In the genomic region with DNA sequence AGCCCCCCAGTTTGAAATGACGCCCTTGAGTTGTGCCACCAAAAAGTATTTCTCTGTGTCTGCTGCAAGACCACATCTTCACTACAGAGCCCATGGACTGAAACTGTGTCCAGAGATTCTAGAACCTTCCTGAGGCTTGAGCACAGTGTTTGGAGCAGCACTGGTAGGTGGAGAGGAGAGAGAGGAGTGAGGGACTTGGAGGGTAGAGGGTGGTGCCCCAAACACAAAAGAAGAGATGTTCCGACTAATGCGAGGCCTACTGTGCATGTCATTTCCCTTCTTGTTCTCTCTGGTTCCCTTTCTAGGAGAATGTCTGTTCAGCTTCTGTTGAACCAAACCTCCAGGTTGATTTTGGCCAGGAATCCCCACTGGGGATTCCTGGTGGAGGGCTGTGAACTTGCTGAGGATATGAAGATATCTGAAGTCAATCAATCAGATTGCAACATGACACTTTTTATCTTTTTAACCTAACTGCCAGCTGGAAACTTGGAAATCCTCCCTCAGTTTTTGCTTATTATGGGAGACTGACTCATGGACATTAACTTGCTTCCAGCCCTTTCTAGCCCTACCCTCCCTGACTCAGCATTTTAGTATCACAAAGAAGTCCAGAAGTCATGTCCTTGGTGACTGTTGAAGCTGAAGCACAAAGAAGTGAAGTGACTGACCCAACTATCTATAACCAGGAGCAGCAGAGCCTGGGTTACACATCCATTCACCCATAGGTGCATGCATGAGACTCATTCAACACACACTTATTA, we compare ENCODE assay signal across 1 cellular context.
TF ChIP-seq lines count a peak whose summit lies in the region.

No MANE protein-coding gene starts in this region.

TF ChIP-seq in K562, 482 proteins besides CTCF, POLR2A, EP300 and RAD21 (continued from another document and continues in another):
- no peak for TF ChIP-seq TFAM (CRISPR knock-in tag; conservative IDR thresholded peaks at IDR 0.05)
- TF ChIP-seq SAFB2 (IDR thresholded peaks at IDR 0.05; ENCODE audit: borderline replicate concordance, low read depth, low read length, severe bottlenecking) = no peak
- TF ChIP-seq JUNB (CRISPR knock-in tag; conservative IDR thresholded peaks at IDR 0.05) = no peak
- TF ChIP-seq POLR2AphosphoS2 (IDR thresholded peaks at IDR 0.05; ENCODE audit: low read length) = no peak
- TF ChIP-seq DNMT1 (IDR thresholded peaks at IDR 0.05) = no peak
- TF ChIP-seq MYNN (IDR thresholded peaks at IDR 0.05) = no peak
- no peak for TF ChIP-seq MYNN (CRISPR knock-in tag; IDR thresholded peaks at IDR 0.05)
- TF ChIP-seq ZNF140 (CRISPR knock-in tag; IDR thresholded peaks at IDR 0.05) = no peak
- no peak for TF ChIP-seq MIER1 (IDR thresholded peaks at IDR 0.05; ENCODE audit: low read depth)
- no peak for TF ChIP-seq HOXB6 (CRISPR knock-in tag; IDR thresholded peaks at IDR 0.05; ENCODE audit: borderline replicate concordance)
- TF ChIP-seq, protein P1, sequence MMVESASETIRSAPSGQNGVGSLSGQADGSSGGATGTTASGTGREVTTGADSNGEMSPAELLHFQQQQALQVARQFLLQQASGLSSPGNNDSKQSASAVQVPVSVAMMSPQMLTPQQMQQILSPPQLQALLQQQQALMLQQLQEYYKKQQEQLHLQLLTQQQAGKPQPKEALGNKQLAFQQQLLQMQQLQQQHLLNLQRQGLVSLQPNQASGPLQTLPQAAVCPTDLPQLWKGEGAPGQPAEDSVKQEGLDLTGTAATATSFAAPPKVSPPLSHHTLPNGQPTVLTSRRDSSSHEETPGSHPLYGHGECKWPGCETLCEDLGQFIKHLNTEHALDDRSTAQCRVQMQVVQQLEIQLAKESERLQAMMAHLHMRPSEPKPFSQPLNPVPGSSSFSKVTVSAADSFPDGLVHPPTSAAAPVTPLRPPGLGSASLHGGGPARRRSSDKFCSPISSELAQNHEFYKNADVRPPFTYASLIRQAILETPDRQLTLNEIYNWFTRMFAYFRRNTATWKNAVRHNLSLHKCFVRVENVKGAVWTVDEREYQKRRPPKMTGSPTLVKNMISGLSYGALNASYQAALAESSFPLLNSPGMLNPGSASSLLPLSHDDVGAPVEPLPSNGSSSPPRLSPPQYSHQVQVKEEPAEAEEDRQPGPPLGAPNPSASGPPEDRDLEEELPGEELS (CRISPR knock-in tag; IDR thresholded peaks at IDR 0.05; ENCODE audit: borderline replicate concordance) = no peak
- no peak for TF ChIP-seq HNRNPK (IDR thresholded peaks at IDR 0.05; ENCODE audit: low read depth, low read length, poor library complexity, severe bottlenecking)
- TF ChIP-seq HEY1 (CRISPR knock-in tag; IDR thresholded peaks at IDR 0.05; ENCODE audit: borderline replicate concordance) = no peak
- TF ChIP-seq CBX1 (IDR thresholded peaks at IDR 0.05; ENCODE audit: low read depth) = no peak
- TF ChIP-seq BCOR (IDR thresholded peaks at IDR 0.05) = no peak
- no peak for TF ChIP-seq MCM5 (IDR thresholded peaks at IDR 0.05; ENCODE audit: low read depth)
- TF ChIP-seq POLR2H (tag; IDR thresholded peaks at IDR 0.05; ENCODE audit: low read depth) = no peak
- TF ChIP-seq, protein P2, sequence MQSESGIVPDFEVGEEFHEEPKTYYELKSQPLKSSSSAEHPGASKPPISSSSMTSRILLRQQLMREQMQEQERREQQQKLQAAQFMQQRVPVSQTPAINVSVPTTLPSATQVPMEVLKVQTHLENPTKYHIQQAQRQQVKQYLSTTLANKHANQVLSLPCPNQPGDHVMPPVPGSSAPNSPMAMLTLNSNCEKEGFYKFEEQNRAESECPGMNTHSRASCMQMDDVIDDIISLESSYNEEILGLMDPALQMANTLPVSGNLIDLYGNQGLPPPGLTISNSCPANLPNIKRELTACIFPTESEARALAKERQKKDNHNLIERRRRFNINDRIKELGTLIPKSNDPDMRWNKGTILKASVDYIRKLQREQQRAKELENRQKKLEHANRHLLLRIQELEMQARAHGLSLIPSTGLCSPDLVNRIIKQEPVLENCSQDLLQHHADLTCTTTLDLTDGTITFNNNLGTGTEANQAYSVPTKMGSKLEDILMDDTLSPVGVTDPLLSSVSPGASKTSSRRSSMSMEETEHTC (IDR thresholded peaks at IDR 0.05) = no peak
- no peak for TF ChIP-seq MTF1 (CRISPR knock-in tag; IDR thresholded peaks at IDR 0.05; ENCODE audit: borderline replicate concordance)
- no peak for TF ChIP-seq ZBED1 (IDR thresholded peaks at IDR 0.05)
- TF ChIP-seq PTTG1 (tag; IDR thresholded peaks at IDR 0.05; ENCODE audit: low read depth) = no peak
- TF ChIP-seq NR2F6 (CRISPR knock-in tag; IDR thresholded peaks at IDR 0.05) = no peak
- TF ChIP-seq ZNF507 (tag; conservative IDR thresholded peaks at IDR 0.05) = no peak
- TF ChIP-seq, protein P3, sequence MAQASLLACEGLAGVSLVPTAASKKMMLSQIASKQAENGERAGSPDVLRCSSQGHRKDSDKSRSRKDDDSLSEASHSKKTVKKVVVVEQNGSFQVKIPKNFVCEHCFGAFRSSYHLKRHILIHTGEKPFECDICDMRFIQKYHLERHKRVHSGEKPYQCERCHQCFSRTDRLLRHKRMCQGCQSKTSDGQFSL (CRISPR knock-in tag; IDR thresholded peaks at IDR 0.05) = no peak
- TF ChIP-seq, protein P3 (tag; IDR thresholded peaks at IDR 0.05) = no peak
- TF ChIP-seq, protein P4, sequence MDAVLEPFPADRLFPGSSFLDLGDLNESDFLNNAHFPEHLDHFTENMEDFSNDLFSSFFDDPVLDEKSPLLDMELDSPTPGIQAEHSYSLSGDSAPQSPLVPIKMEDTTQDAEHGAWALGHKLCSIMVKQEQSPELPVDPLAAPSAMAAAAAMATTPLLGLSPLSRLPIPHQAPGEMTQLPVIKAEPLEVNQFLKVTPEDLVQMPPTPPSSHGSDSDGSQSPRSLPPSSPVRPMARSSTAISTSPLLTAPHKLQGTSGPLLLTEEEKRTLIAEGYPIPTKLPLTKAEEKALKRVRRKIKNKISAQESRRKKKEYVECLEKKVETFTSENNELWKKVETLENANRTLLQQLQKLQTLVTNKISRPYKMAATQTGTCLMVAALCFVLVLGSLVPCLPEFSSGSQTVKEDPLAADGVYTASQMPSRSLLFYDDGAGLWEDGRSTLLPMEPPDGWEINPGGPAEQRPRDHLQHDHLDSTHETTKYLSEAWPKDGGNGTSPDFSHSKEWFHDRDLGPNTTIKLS (IDR thresholded peaks at IDR 0.05; ENCODE audit: borderline replicate concordance, low read depth) = no peak
- TF ChIP-seq CHD4 (IDR thresholded peaks at IDR 0.05; ENCODE audit: insufficient read depth, insufficient replicate concordance, low read depth, low read length, poor library complexity, severe bottlenecking) = no peak
- TF ChIP-seq NFE2L1 (tag; IDR thresholded peaks at IDR 0.05; ENCODE audit: borderline replicate concordance, low read depth) = peak; percentile 92
- TF ChIP-seq, protein P5, sequence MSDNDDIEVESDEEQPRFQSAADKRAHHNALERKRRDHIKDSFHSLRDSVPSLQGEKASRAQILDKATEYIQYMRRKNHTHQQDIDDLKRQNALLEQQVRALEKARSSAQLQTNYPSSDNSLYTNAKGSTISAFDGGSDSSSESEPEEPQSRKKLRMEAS (CRISPR knock-in tag; IDR thresholded peaks at IDR 0.05) = no peak
- TF ChIP-seq RB1 (IDR thresholded peaks at IDR 0.05; ENCODE audit: low read depth) = no peak
- TF ChIP-seq, protein P6, sequence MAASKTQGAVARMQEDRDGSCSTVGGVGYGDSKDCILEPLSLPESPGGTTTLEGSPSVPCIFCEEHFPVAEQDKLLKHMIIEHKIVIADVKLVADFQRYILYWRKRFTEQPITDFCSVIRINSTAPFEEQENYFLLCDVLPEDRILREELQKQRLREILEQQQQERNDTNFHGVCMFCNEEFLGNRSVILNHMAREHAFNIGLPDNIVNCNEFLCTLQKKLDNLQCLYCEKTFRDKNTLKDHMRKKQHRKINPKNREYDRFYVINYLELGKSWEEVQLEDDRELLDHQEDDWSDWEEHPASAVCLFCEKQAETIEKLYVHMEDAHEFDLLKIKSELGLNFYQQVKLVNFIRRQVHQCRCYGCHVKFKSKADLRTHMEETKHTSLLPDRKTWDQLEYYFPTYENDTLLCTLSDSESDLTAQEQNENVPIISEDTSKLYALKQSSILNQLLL (CRISPR knock-in tag; IDR thresholded peaks at IDR 0.05; ENCODE audit: borderline replicate concordance) = no peak
- TF ChIP-seq TRIM24 (IDR thresholded peaks at IDR 0.05) = peak; percentile 31 to 71; a peak in 2 of 4 replicates
- TF ChIP-seq, protein P7, sequence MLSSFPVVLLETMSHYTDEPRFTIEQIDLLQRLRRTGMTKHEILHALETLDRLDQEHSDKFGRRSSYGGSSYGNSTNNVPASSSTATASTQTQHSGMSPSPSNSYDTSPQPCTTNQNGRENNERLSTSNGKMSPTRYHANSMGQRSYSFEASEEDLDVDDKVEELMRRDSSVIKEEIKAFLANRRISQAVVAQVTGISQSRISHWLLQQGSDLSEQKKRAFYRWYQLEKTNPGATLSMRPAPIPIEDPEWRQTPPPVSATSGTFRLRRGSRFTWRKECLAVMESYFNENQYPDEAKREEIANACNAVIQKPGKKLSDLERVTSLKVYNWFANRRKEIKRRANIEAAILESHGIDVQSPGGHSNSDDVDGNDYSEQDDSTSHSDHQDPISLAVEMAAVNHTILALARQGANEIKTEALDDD (IDR thresholded peaks at IDR 0.05) = peak; percentile 98
- TF ChIP-seq TCF7L2 (IDR thresholded peaks at IDR 0.05; ENCODE audit: low read depth, low read length) = no peak
- TF ChIP-seq RBM22 (IDR thresholded peaks at IDR 0.05; ENCODE audit: low read depth, low read length, poor library complexity, severe bottlenecking) = no peak
- TF ChIP-seq, protein P8, sequence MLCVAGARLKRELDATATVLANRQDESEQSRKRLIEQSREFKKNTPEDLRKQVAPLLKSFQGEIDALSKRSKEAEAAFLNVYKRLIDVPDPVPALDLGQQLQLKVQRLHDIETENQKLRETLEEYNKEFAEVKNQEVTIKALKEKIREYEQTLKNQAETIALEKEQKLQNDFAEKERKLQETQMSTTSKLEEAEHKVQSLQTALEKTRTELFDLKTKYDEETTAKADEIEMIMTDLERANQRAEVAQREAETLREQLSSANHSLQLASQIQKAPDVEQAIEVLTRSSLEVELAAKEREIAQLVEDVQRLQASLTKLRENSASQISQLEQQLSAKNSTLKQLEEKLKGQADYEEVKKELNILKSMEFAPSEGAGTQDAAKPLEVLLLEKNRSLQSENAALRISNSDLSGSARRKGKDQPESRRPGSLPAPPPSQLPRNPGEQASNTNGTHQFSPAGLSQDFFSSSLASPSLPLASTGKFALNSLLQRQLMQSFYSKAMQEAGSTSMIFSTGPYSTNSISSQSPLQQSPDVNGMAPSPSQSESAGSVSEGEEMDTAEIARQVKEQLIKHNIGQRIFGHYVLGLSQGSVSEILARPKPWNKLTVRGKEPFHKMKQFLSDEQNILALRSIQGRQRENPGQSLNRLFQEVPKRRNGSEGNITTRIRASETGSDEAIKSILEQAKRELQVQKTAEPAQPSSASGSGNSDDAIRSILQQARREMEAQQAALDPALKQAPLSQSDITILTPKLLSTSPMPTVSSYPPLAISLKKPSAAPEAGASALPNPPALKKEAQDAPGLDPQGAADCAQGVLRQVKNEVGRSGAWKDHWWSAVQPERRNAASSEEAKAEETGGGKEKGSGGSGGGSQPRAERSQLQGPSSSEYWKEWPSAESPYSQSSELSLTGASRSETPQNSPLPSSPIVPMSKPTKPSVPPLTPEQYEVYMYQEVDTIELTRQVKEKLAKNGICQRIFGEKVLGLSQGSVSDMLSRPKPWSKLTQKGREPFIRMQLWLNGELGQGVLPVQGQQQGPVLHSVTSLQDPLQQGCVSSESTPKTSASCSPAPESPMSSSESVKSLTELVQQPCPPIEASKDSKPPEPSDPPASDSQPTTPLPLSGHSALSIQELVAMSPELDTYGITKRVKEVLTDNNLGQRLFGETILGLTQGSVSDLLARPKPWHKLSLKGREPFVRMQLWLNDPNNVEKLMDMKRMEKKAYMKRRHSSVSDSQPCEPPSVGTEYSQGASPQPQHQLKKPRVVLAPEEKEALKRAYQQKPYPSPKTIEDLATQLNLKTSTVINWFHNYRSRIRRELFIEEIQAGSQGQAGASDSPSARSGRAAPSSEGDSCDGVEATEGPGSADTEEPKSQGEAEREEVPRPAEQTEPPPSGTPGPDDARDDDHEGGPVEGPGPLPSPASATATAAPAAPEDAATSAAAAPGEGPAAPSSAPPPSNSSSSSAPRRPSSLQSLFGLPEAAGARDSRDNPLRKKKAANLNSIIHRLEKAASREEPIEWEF (CRISPR knock-in tag; IDR thresholded peaks at IDR 0.05) = no peak
- no peak for TF ChIP-seq SAP30 (IDR thresholded peaks at IDR 0.05; ENCODE audit: borderline replicate concordance, insufficient read depth, low read depth, low read length, poor library complexity, severe bottlenecking)
- TF ChIP-seq ZNF764 (CRISPR knock-in tag; IDR thresholded peaks at IDR 0.05; ENCODE audit: low read depth) = no peak
- TF ChIP-seq ZNF316 (IDR thresholded peaks at IDR 0.05) = peak; percentile 100
- TF ChIP-seq FOXP1 (CRISPR knock-in tag; IDR thresholded peaks at IDR 0.05) = no peak
- TF ChIP-seq ZKSCAN8 (CRISPR knock-in tag; IDR thresholded peaks at IDR 0.05) = no peak; the same call in 1 of the 2 replicates
- TF ChIP-seq, protein P9, sequence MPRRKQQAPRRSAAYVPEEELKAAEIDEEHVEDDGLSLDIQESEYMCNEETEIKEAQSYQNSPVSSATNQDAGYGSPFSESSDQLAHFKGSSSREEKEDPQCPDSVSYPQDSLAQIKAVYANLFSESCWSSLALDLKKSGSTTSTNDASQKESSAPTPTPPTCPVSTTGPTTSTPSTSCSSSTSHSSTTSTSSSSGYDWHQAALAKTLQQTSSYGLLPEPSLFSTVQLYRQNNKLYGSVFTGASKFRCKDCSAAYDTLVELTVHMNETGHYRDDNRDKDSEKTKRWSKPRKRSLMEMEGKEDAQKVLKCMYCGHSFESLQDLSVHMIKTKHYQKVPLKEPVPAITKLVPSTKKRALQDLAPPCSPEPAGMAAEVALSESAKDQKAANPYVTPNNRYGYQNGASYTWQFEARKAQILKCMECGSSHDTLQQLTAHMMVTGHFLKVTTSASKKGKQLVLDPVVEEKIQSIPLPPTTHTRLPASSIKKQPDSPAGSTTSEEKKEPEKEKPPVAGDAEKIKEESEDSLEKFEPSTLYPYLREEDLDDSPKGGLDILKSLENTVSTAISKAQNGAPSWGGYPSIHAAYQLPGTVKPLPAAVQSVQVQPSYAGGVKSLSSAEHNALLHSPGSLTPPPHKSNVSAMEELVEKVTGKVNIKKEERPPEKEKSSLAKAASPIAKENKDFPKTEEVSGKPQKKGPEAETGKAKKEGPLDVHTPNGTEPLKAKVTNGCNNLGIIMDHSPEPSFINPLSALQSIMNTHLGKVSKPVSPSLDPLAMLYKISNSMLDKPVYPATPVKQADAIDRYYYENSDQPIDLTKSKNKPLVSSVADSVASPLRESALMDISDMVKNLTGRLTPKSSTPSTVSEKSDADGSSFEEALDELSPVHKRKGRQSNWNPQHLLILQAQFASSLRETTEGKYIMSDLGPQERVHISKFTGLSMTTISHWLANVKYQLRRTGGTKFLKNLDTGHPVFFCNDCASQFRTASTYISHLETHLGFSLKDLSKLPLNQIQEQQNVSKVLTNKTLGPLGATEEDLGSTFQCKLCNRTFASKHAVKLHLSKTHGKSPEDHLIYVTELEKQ (CRISPR knock-in tag; IDR thresholded peaks at IDR 0.05) = no peak
- TF ChIP-seq NR2C2 (CRISPR knock-in tag; IDR thresholded peaks at IDR 0.05) = no peak
- TF ChIP-seq NR2C2 (tag; IDR thresholded peaks at IDR 0.05) = peak; percentile 47; the same call in 1 of the 2 replicates
- TF ChIP-seq, protein P10, sequence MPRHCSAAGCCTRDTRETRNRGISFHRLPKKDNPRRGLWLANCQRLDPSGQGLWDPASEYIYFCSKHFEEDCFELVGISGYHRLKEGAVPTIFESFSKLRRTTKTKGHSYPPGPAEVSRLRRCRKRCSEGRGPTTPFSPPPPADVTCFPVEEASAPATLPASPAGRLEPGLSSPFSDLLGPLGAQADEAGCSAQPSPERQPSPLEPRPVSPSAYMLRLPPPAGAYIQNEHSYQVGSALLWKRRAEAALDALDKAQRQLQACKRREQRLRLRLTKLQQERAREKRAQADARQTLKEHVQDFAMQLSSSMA (CRISPR knock-in tag; IDR thresholded peaks at IDR 0.05) = no peak
